9 cellular contexts compared by ENCODE assay signal in genomic region chr19:2867025-2867991, GRCh38. TPM values are rescaled to one million over a fixed set of nuclear protein-coding genes. Genes with fewer than 3 reads are reported as not detected.
DNase-seq lines count a peak whose midpoint lies in the region; ATAC-seq and TF ChIP-seq lines count a peak whose summit lies in the region.
"Had no signal": no experiment of that assay in that cellular context is flagged by ENCODE, and none has a peak within 500 bp of the region (broad histone marks: within the 10 kb centered on the region; RNA-seq: fewer than 3 reads in every experiment).

Gene ZNF556, plus strand, starts transcription at chr19:2867335. Its CDS starts 87 bp downstream, at chr19:2867422.

- intact Hi-C loops in thyroid gland (cut with DNase I), result no loop called here

- TF ChIP-seq POLR2A in thyroid gland (IDR thresholded peaks at IDR 0.05), result no peak

- no peaks in the 10 kb centered on the region for H3K4me1 ChIP-seq in thyroid gland

- TF ChIP-seq CTCF in thyroid gland (IDR thresholded peaks at IDR 0.05), result no peak

- whole genome bisulfite sequencing in thyroid gland, 2 donors, result 77 to 82% methylated on average over 28 to 36 of the region's 36 CpGs

- H3K4me3 ChIP-seq in thyroid gland (replicated peaks in 1 of 3), result no peak within 1 kb of the TSS

- no peaks in the 10 kb centered on the region for H3K36me3 ChIP-seq in thyroid gland

- H3K9me3 ChIP-seq in thyroid gland, result no peaks in the 10 kb centered on the region

- ATAC-seq in GM18498 (IDR thresholded peaks at IDR 0.05; ENCODE audit: unreplicated experiment), result no peak
- no peak for ATAC-seq in GM21390 (IDR thresholded peaks at IDR 0.05; ENCODE audit: unreplicated experiment)
- ATAC-seq in GM21447 (IDR thresholded peaks at IDR 0.05; ENCODE audit: unreplicated experiment), result no peak

- DNase-seq in COLO829 (ENCODE audit: low spot score) (peak; percentile 93), HS-5 (ENCODE audit: low read depth) (peak; percentile 90), OCI-M1 (lab: John Stamatoyannopoulos, UW) (peak; percentile 23), globus pallidus (ENCODE audit: low spot score) (peak; percentile 38), thyroid gland (no peak)

- no peak within 1 kb of the TSS for H3K27ac ChIP-seq in thyroid gland

- H3K27me3 ChIP-seq in thyroid gland, result no peaks in the 10 kb centered on the region

RNA-seq across cellular contexts. Expression of gene ZNF556, which starts in this region (rescaled TPM):
- not detected for total RNA-seq in thyroid gland
- total RNA-seq: lung microvascular endothelial cell had no signal

Comparison
In these comparisons a context has a peak if more than half of its experiments do, and no peak if none do; other contexts are left out.
1. DNase-seq: peak in COLO829 (single experiment), HS-5 (single experiment), OCI-M1 (single experiment) and globus pallidus (single experiment); none in thyroid gland (0 of 2).